Comparison of ENCODE assay signal across 26 cellular contexts in the genomic region with DNA sequence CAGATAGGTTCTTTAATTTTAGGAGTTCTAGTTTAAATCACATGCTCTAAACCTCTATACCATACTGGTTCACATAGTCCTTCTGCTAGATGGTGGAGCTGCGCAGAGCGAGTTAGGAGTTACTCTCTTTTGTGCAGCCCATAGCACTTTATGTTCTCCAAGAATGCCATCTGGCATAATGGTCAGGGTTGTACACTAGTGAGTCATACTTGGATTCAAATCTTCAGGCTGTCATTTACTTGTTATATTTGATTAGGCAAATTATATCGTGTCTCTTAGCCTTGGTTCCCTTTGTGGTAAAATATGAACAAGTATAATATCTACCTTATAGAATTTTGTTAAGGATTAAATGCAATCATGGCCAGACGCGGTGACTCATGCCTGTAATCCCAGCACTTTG.
"Had no signal": no experiment of that assay in that cellular context is flagged by ENCODE, and none has a peak within 500 bp of the region (broad histone marks: within the 10 kb centered on the region; RNA-seq: fewer than 3 reads in every experiment).

No MANE protein-coding gene starts in this region.

- H3K36me3 Mint-ChIP-seq: naive thymus-derived CD4-positive, alpha-beta T cell; neural progenitor cell; stimulated activated memory B cell treated with anti-CD40 and anti-IgM and Interleukin-4, amounts not matched to agents 10 μg/mL and 1 μg/mL and 100 μg/mL, for 72 hours; type B pancreatic cell had no signal

- H3K9me3 ChIP-seq: gastrocnemius medialis, right lobe of liver, testis had no signal

- H3K27ac Mint-ChIP-seq: naive thymus-derived CD4-positive, alpha-beta T cell; nephron; neural progenitor cell; progenitor cell of endocrine pancreas; stimulated activated memory B cell treated with anti-CD40 and anti-IgM and Interleukin-4, amounts not matched to agents 10 μg/mL and 1 μg/mL and 100 μg/mL, for 72 hours; type B pancreatic cell had no signal

- DNase-seq: cortex of kidney; dorsolateral prefrontal cortex; effector CD4-positive, alpha-beta T cell; gastrocnemius medialis; head of caudate nucleus; kidney; mesenchymal stem cell; midbrain; naive thymus-derived CD4-positive, alpha-beta T cell; right lobe of liver; stimulated activated CD4-positive, alpha-beta T cell treated with anti-CD3 and anti-CD28 coated beads, Interleukin-12 subunit alpha, Interleukin-12 subunit beta, amount 100 ng/mL, for 4 hours; stimulated activated CD4-positive, alpha-beta T cell treated with anti-CD3 and anti-CD28 coated beads, Interleukin-2, amount 100 ng/mL, for 24 hours; stimulated activated CD4-positive, alpha-beta T cell treated with anti-CD3 and anti-CD28 coated beads, Interleukin-4, amount 100 ng/mL, for 24 hours; stimulated activated naive CD8-positive, alpha-beta T cell treated with anti-CD3 and anti-CD28 coated beads, Interleukin-15, Interleukin-2, amounts not matched to agents 100 U/mL and 50 U/mL, for 24 hours; substantia nigra; testis; tibial artery had no signal

- H3K4me3 Mint-ChIP-seq: naive thymus-derived CD4-positive, alpha-beta T cell; nephron; neural progenitor cell; stimulated activated memory B cell treated with anti-CD40 and anti-IgM and Interleukin-4, amounts not matched to agents 10 μg/mL and 1 μg/mL and 100 μg/mL, for 72 hours; type B pancreatic cell had no signal

- H3K4me1 ChIP-seq: gastrocnemius medialis, neural progenitor cell, parathyroid adenoma, right lobe of liver, testis, tibial artery had no signal

- H3K27ac ChIP-seq: dorsolateral prefrontal cortex, gastrocnemius medialis, neural progenitor cell, parathyroid adenoma, right lobe of liver, testis, tibial artery had no signal

- H3K4me3 ChIP-seq: dorsolateral prefrontal cortex, gastrocnemius medialis, lung, neural progenitor cell, right lobe of liver, smooth muscle cell, testis, tibial artery had no signal

- H3K9me3 Mint-ChIP-seq: neural progenitor cell, type B pancreatic cell had no signal

- H3K36me3 ChIP-seq: gastrocnemius medialis, neural progenitor cell, right lobe of liver, tibial artery had no signal

- H3K9ac ChIP-seq: neural progenitor cell, parathyroid adenoma had no signal

- ATAC-seq: gastrocnemius medialis; left lobe of liver; naive thymus-derived CD4-positive, alpha-beta T cell; right lobe of liver; stimulated activated memory B cell treated with anti-CD40 and anti-IgM and Interleukin-4, amounts not matched to agents 10 μg/mL and 1 μg/mL and 100 μg/mL, for 72 hours; stimulated activated naive CD8-positive, alpha-beta T cell treated with anti-CD3 and anti-CD28 coated beads, Interleukin-15, Interleukin-2, amounts not matched to agents 100 U/mL and 50 U/mL, for 24 hours had no signal

- H3K4me1 Mint-ChIP-seq: naive thymus-derived CD4-positive, alpha-beta T cell; nephron; neural progenitor cell; stimulated activated memory B cell treated with anti-CD40 and anti-IgM and Interleukin-4, amounts not matched to agents 10 μg/mL and 1 μg/mL and 100 μg/mL, for 72 hours had no signal

- H3K27me3 ChIP-seq: dorsolateral prefrontal cortex, gastrocnemius medialis, neural progenitor cell, right lobe of liver, testis, tibial artery had no signal
